ENCODE assay signal across 8 cellular contexts in genomic region chr19:17441241-17442135, GRCh38. TPM values are rescaled to one million over a fixed set of nuclear protein-coding genes. Genes with fewer than 3 reads are reported as not detected.
DNase-seq lines count a peak whose midpoint lies in the region; ATAC-seq and TF ChIP-seq lines count a peak whose summit lies in the region.

No MANE protein-coding gene starts in this region.

- no peak overlapping the region for H4K91ac ChIP-seq in neuronal stem cell (ENCODE audit: low read depth, low read length, poor library complexity)

- H2BK120ac ChIP-seq in mesendoderm (ENCODE audit: low read depth, low read length) (no peak overlapping the region), neuronal stem cell (ENCODE audit: low read depth, low read length) (no peak overlapping the region)

- no peaks in the 10 kb centered on the region for H3K27me3 ChIP-seq in brain microvascular endothelial cell (replicated peaks)
- H3K27me3 ChIP-seq in mesendoderm (ENCODE audit: insufficient read depth, low read length, poor library complexity): no peaks in the 10 kb centered on the region
- no peaks in the 10 kb centered on the region for H3K27me3 ChIP-seq in neuronal stem cell (ENCODE audit: control insufficient read depth in 3 of 3, insufficient read depth in 3 of 3, low read depth in 1 of 3, low read length in 3 of 3)

- H2AK5ac ChIP-seq in mesendoderm (ENCODE audit: low read length): no peak overlapping the region
- no peak overlapping the region for H2AK5ac ChIP-seq in neuronal stem cell (ENCODE audit: low read depth, low read length)

- H2BK15ac ChIP-seq in mesendoderm (replicated peaks; ENCODE audit: low read depth) (no peak overlapping the region), neuronal stem cell (ENCODE audit: low read length) (no peak overlapping the region)

- no peak overlapping the region for H3K56ac ChIP-seq in mesendoderm (ENCODE audit: low read length)

- H3K23ac ChIP-seq in mesendoderm (ENCODE audit: low read length) (no peak overlapping the region), neuronal stem cell (ENCODE audit: low read depth, low read length, poor library complexity) (no peak overlapping the region)

- H3K4ac ChIP-seq in mesendoderm (ENCODE audit: low read depth, low read length) (no peak overlapping the region), neuronal stem cell (ENCODE audit: low read length) (no peak overlapping the region)

- H3K9ac ChIP-seq in mesendoderm (ENCODE audit: low read length): no peak overlapping the region
- no peak overlapping the region for H3K9ac ChIP-seq in neuronal stem cell (ENCODE audit: low read depth, low read length, poor library complexity)

- H3K4me2 ChIP-seq in mesendoderm (ENCODE audit: low read length) (no peak overlapping the region), neuronal stem cell (ENCODE audit: insufficient read depth, low read length, poor library complexity, severe bottlenecking) (no peak overlapping the region)

- H2BK12ac ChIP-seq in neuronal stem cell (ENCODE audit: low read length): no peak overlapping the region

- no CpG with 5 or more reads among the region's 8 CpGs for WGBS in mesendoderm (ENCODE audit: extremely low coverage, insufficient coverage, low lambda C conversion rate)
- no CpG with 5 or more reads among the region's 8 CpGs for WGBS in neuronal stem cell (ENCODE audit: extremely low coverage in 2 of 2, insufficient read length in 2 of 2, insufficient replicate concordance in 1 of 2), 2 donors

- no peak overlapping the region for H2AFZ ChIP-seq in neuronal stem cell (ENCODE audit: low read length)

- H3K4me3 ChIP-seq in brain microvascular endothelial cell (ENCODE audit: low read depth, low read length): no peak overlapping the region
- H3K4me3 ChIP-seq in mesendoderm (ENCODE audit: low read length): no peak overlapping the region
- H3K4me3 ChIP-seq in neuronal stem cell (ENCODE audit: low read length in 2 of 2): no peak overlapping the region

- H3K14ac ChIP-seq in neuronal stem cell (ENCODE audit: low read length): no peak overlapping the region

- H3K79me2 ChIP-seq in mesendoderm (ENCODE audit: control insufficient read depth, insufficient read depth, low read length): no peaks in the 10 kb centered on the region

- in situ Hi-C loops in brain microvascular endothelial cell (cut with HindIII; ENCODE audit: low pct_ligation_motif_present, low sequenced_read_pairs): no loop called here

- ATAC-seq in activated CD4-positive, CD25-positive, alpha-beta regulatory T cell treated with anti-CD3 and anti-CD28 coated beads, Interleukin-2, amount 50 U/mL, for 24 hours: peak; percentile 63 to 67
- ATAC-seq in HG03280 (IDR thresholded peaks at IDR 0.05; ENCODE audit: unreplicated experiment): no peak

- no peak for DNase-seq in activated CD4-positive, CD25-positive, alpha-beta regulatory T cell treated with anti-CD3 and anti-CD28 coated beads, Interleukin-2, amount 50 U/mL, for 72 hours
- DNase-seq in NCI-H69 (lab: John Stamatoyannopoulos, UW): peak; percentile 43
- DNase-seq in brain microvascular endothelial cell: no peak
- peak; percentile 69 for DNase-seq in mesendoderm
- no peak for DNase-seq in neuronal stem cell (ENCODE audit: low spot score)
- no peak for DNase-seq in activated CD4-positive, alpha-beta T cell treated with anti-CD3 and anti-CD28 coated beads, Interleukin-2, amount 50 U/mL, for 4 hours

- peak; percentile 70 for TF ChIP-seq CTCF in brain microvascular endothelial cell (IDR thresholded peaks at IDR 0.05; ENCODE audit: low read depth, low read length, missing control alignments)

- H2BK5ac ChIP-seq in mesendoderm (ENCODE audit: low read length): no peak overlapping the region
- H2BK5ac ChIP-seq in neuronal stem cell (ENCODE audit: low read length): no peak overlapping the region

- H3K4me1 ChIP-seq in mesendoderm (ENCODE audit: control insufficient read depth, low read depth, low read length): no peaks in the 10 kb centered on the region
- no peaks in the 10 kb centered on the region for H3K4me1 ChIP-seq in neuronal stem cell (ENCODE audit: control insufficient read depth in 2 of 2, insufficient read depth in 1 of 2, low read depth in 1 of 2, low read length in 2 of 2)

- H3K18ac ChIP-seq in mesendoderm (ENCODE audit: low read length) (no peak overlapping the region), neuronal stem cell (ENCODE audit: low read length) (no peak overlapping the region)

- no peaks in the 10 kb centered on the region for H3K36me3 ChIP-seq in brain microvascular endothelial cell (replicated peaks)
- H3K36me3 ChIP-seq in mesendoderm (ENCODE audit: control insufficient read depth, insufficient read depth, low read length): no peaks in the 10 kb centered on the region
- H3K36me3 ChIP-seq in neuronal stem cell (replicated peaks in 1 of 2; ENCODE audit: control insufficient read depth in 2 of 2, insufficient read depth in 2 of 2, low read length in 2 of 2): no peaks in the 10 kb centered on the region

- no peak overlapping the region for H4K5ac ChIP-seq in mesendoderm (ENCODE audit: low read length)

- no peak overlapping the region for H3K27ac ChIP-seq in brain microvascular endothelial cell
- no peak overlapping the region for H3K27ac ChIP-seq in mesendoderm (ENCODE audit: low read depth, low read length)
- no peak overlapping the region for H3K27ac ChIP-seq in neuronal stem cell (replicated peaks; ENCODE audit: low read length)

- H3K79me1 ChIP-seq in mesendoderm (ENCODE audit: low read length): no peaks in the 10 kb centered on the region
- no peaks in the 10 kb centered on the region for H3K79me1 ChIP-seq in neuronal stem cell (ENCODE audit: low read depth, low read length)

- H4K8ac ChIP-seq in mesendoderm (ENCODE audit: low read depth, low read length): no peak overlapping the region
- H4K8ac ChIP-seq in neuronal stem cell (ENCODE audit: low read depth, low read length): no peak overlapping the region

- no peaks in the 10 kb centered on the region for H3K9me3 ChIP-seq in neuronal stem cell (replicated peaks in 1 of 2; ENCODE audit: control insufficient read depth in 2 of 2, insufficient read depth in 1 of 2, low read depth in 1 of 2, low read length in 2 of 2)

RNA-seq across cellular contexts. Expression of gene TMEM221, which starts 7.0 kb away (rescaled TPM):
- polyA plus RNA-seq in mesendoderm (2013, experiment 1 of 2): 0.22 TPM
- 0.25 TPM for polyA plus RNA-seq in mesendoderm (2013, experiment 2 of 2)
- polyA plus RNA-seq in neuronal stem cell (2013, experiment 1 of 2): 2.0 TPM
- 1.6 TPM for polyA plus RNA-seq in neuronal stem cell (2013, experiment 2 of 2)

RNA-seq across cellular contexts. Expression of gene NXNL1, which starts 19.2 kb away (rescaled TPM):
- not detected for polyA plus RNA-seq in mesendoderm (2013, experiment 1 of 2)
- polyA plus RNA-seq in mesendoderm (2013, experiment 2 of 2): not detected
- not detected for polyA plus RNA-seq in neuronal stem cell (2013, experiment 1 of 2)
- not detected for polyA plus RNA-seq in neuronal stem cell (2013, experiment 2 of 2)

RNA-seq across cellular contexts. Expression of gene MVB12A, which starts 21.6 kb away (rescaled TPM):
- polyA plus RNA-seq in mesendoderm (2013, experiment 1 of 2): 24.2 TPM
- 22.3 TPM for polyA plus RNA-seq in mesendoderm (2013, experiment 2 of 2)
- polyA plus RNA-seq in neuronal stem cell (2013, experiment 1 of 2): 42.9 TPM
- polyA plus RNA-seq in neuronal stem cell (2013, experiment 2 of 2): 42.4 TPM

RNA-seq across cellular contexts. Expression of gene SLC27A1, which starts 28.8 kb away (rescaled TPM):
- polyA plus RNA-seq in mesendoderm (2013, experiment 1 of 2): 2.0 TPM
- polyA plus RNA-seq in mesendoderm (2013, experiment 2 of 2): 1.8 TPM
- 10.0 TPM for polyA plus RNA-seq in neuronal stem cell (2013, experiment 1 of 2)
- polyA plus RNA-seq in neuronal stem cell (2013, experiment 2 of 2): 9.8 TPM

RNA-seq across cellular contexts. Expression of gene BST2, which starts 36.1 kb away (rescaled TPM):
- 4.3 TPM for polyA plus RNA-seq in mesendoderm (2013, experiment 1 of 2)
- polyA plus RNA-seq in mesendoderm (2013, experiment 2 of 2): 4.1 TPM
- 32.5 TPM for polyA plus RNA-seq in neuronal stem cell (2013, experiment 1 of 2)
- polyA plus RNA-seq in neuronal stem cell (2013, experiment 2 of 2): 30.5 TPM

Comparison
In these comparisons a context has a peak if more than half of its experiments do, and no peak if none do; other contexts are left out.
1. DNase-seq: peak in NCI-H69 (single experiment) and mesendoderm (single experiment); none in activated CD4-positive, CD25-positive, alpha-beta regulatory T cell treated with anti-CD3 and anti-CD28 coated beads, Interleukin-2, amount 50 U/mL, for 72 hours (single experiment), brain microvascular endothelial cell (single experiment), neuronal stem cell (single experiment) and activated CD4-positive, alpha-beta T cell treated with anti-CD3 and anti-CD28 coated beads, Interleukin-2, amount 50 U/mL, for 4 hours (0 of 2).